Comparison of ENCODE assay signal across 6 cellular contexts in the genomic region with DNA sequence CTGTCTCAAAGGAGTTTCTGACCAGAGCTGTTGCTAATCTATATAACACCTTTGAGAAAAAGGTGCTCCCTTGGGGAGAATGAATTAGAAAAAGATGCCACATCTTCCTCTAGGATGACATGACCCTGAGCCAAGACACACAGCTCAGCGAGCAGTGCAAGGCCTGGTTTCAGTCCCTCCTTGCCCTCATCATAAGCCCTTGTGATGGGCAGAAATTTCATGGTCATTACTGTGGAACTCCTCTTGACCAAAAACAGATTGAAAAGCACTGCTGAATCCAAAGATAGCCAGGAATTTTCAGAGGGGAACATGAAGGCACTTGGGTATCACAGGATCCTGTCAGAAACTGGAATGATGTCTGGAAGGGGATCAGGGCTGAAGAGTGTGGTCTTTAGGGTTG.
"Had no signal": no experiment of that assay in that cellular context is flagged by ENCODE, and none has a peak within 500 bp of the region (broad histone marks: within the 10 kb centered on the region; RNA-seq: fewer than 3 reads in every experiment).

No MANE protein-coding gene starts in this region.

- DNase-seq: GM23248, H9, HCEC 1CT, IMR-90, KG1 had no signal

- H3K4me3 ChIP-seq: GM23248, K562 had no signal

- ATAC-seq: K562 had no signal

- H3K27ac Mint-ChIP-seq: H9 had no signal

- H3K27ac ChIP-seq: GM23248 had no signal

- H2AFZ ChIP-seq: GM23248 had no signal

- H3K9ac ChIP-seq: GM23248 had no signal
